In genomic region chr6:167683028-167683862, GRCh38 we compare ENCODE assay signal across 1 cellular context.
TF ChIP-seq lines count a peak whose summit lies in the region.

No MANE protein-coding gene starts in this region.

TF ChIP-seq in HepG2, 621 proteins besides CTCF, POLR2A, EP300 and RAD21 (continued from another document and continues in another):
- TF ChIP-seq AHDC1 (CRISPR knock-in tag; IDR thresholded peaks at IDR 0.05; ENCODE audit: borderline replicate concordance) (peak; percentile 98), SP5 (CRISPR knock-in tag; IDR thresholded peaks at IDR 0.05; ENCODE audit: borderline replicate concordance, low read depth) (peak; percentile 94), MAF1 (CRISPR knock-in tag; IDR thresholded peaks at IDR 0.05; ENCODE audit: borderline replicate concordance) (0 out of 2 replicates have a peak, but pooled peaks have one; percentile 71), ZNF512B (CRISPR knock-in tag; IDR thresholded peaks at IDR 0.05; ENCODE audit: borderline replicate concordance) (peak; percentile 97), BCL3 (CRISPR knock-in tag; IDR thresholded peaks at IDR 0.05) (peak; percentile 99), ZNF710 (CRISPR knock-in tag; IDR thresholded peaks at IDR 0.05; ENCODE audit: borderline replicate concordance) (peak; percentile 97), FOXA1 (IDR thresholded peaks at IDR 0.05) (no peak), FOXA1 (CRISPR knock-in tag; IDR thresholded peaks at IDR 0.05) (peak; percentile 94), ZNF160 (CRISPR knock-in tag; IDR thresholded peaks at IDR 0.05) (peak; percentile 95), ZNF782 (CRISPR knock-in tag; IDR thresholded peaks at IDR 0.05; ENCODE audit: borderline replicate concordance) (peak; percentile 92; the same call in 1 of the 2 replicates), HNRNPH1 (optimal IDR thresholded peaks at IDR 0.05; ENCODE audit: low read depth, low read length) (peak; percentile 27), PRMT3 (CRISPR knock-in tag; IDR thresholded peaks at IDR 0.05; ENCODE audit: borderline replicate concordance, low read depth) (no peak; the same call in 1 of the 2 replicates), YEATS4 (CRISPR knock-in tag; IDR thresholded peaks at IDR 0.05; ENCODE audit: borderline replicate concordance) (peak; percentile 80), STAT6 (CRISPR knock-in tag; IDR thresholded peaks at IDR 0.05; ENCODE audit: borderline replicate concordance) (peak; percentile 97; the same call in 1 of the 2 replicates), ZBTB20 (CRISPR knock-in tag; IDR thresholded peaks at IDR 0.05; ENCODE audit: borderline replicate concordance, low read depth) (peak; percentile 97), NONO (IDR thresholded peaks at IDR 0.05) (no peak), NONO (CRISPR knock-in tag; conservative IDR thresholded peaks at IDR 0.05) (peak; percentile 93; the same call in 1 of the 2 replicates), ZNF143 (CRISPR knock-in tag; IDR thresholded peaks at IDR 0.05) (0 out of 2 replicates have a peak, but pooled peaks have one; percentile 47), CHCHD3 (CRISPR knock-in tag; IDR thresholded peaks at IDR 0.05) (no peak), HNRNPUL1 (IDR thresholded peaks at IDR 0.05; ENCODE audit: low read depth, low read length) (no peak), ARID3A (IDR thresholded peaks at IDR 0.05; ENCODE audit: low read depth, low read length) (peak; percentile 87), FOXP1 (IDR thresholded peaks at IDR 0.05) (peak; percentile 54; the same call in 1 of the 2 replicates), FOXP1 (CRISPR knock-in tag; IDR thresholded peaks at IDR 0.05) (peak; percentile 92), ZMAT3 (CRISPR knock-in tag; conservative IDR thresholded peaks at IDR 0.05) (peak; percentile 79; the same call in 1 of the 2 replicates), ETV6 (CRISPR knock-in tag; conservative IDR thresholded peaks at IDR 0.05) (peak; percentile 79; the same call in 1 of the 2 replicates), MAFF (IDR thresholded peaks at IDR 0.05; ENCODE audit: low read depth, low read length) (peak; percentile 70), MIXL1 (CRISPR knock-in tag; IDR thresholded peaks at IDR 0.05) (peak; percentile 97), HDAC6 (IDR thresholded peaks at IDR 0.05; ENCODE audit: low read depth, low read length) (no peak), ZNF274 (CRISPR knock-in tag; IDR thresholded peaks at IDR 0.05) (0 out of 2 replicates have a peak, but pooled peaks have one; percentile 72), ZNF329 (CRISPR knock-in tag; IDR thresholded peaks at IDR 0.05; ENCODE audit: low read depth) (peak; percentile 65; the same call in 1 of the 2 replicates), ZKSCAN1 (IDR thresholded peaks at IDR 0.05; ENCODE audit: low read length) (peak; percentile 49; the same call in 1 of the 2 replicates), CREM (IDR thresholded peaks at IDR 0.05) (peak; percentile 97), CREM (CRISPR knock-in tag; IDR thresholded peaks at IDR 0.05) (no peak), NFE2 (CRISPR knock-in tag; IDR thresholded peaks at IDR 0.05) (peak; percentile 93), THAP7 (CRISPR knock-in tag; IDR thresholded peaks at IDR 0.05) (no peak), KDM5A (IDR thresholded peaks at IDR 0.05; ENCODE audit: borderline replicate concordance, low read length) (no peak), MTF1 (CRISPR knock-in tag; IDR thresholded peaks at IDR 0.05) (no peak), ZC3H4 (CRISPR knock-in tag; IDR thresholded peaks at IDR 0.05; ENCODE audit: borderline replicate concordance) (no peak; the same call in 1 of the 2 replicates), ISX (CRISPR knock-in tag; conservative IDR thresholded peaks at IDR 0.05) (no peak), GPN1 (CRISPR knock-in tag; IDR thresholded peaks at IDR 0.05; ENCODE audit: borderline replicate concordance) (no peak), ZFP62 (CRISPR knock-in tag; IDR thresholded peaks at IDR 0.05) (no peak), LCORL (IDR thresholded peaks at IDR 0.05) (peak; percentile 98), LCORL (CRISPR knock-in tag; IDR thresholded peaks at IDR 0.05) (peak; percentile 100), AKAP8 (CRISPR knock-in tag; IDR thresholded peaks at IDR 0.05) (peak; percentile 94; the same call in 1 of the 2 replicates), PPARG (CRISPR knock-in tag; conservative IDR thresholded peaks at IDR 0.05) (peak; percentile 95), ZNF558 (CRISPR knock-in tag; IDR thresholded peaks at IDR 0.05; ENCODE audit: borderline replicate concordance) (no peak; the same call in 1 of the 2 replicates)
